ENCODE assay signal across 8 cellular contexts in genomic region chr21:8464403-8465152, GRCh38.
DNase-seq lines count a peak whose midpoint lies in the region; ATAC-seq and TF ChIP-seq lines count a peak whose summit lies in the region.
"Not testable (repeated sequence)": the region's sequence is repeated elsewhere in the genome, so short reads cannot be mapped to it uniquely, and the experiment has no call there.

No MANE protein-coding gene starts in this region.

- TF ChIP-seq CTCF in CD8-positive, alpha-beta T cell (IDR thresholded peaks at IDR 0.05); activated B cell treated with CpG ODN at 0.5 μM for 24 hours (IDR thresholded peaks at IDR 0.05); psoas muscle (IDR thresholded peaks at IDR 0.05): not testable (repeated sequence)

- CTCF ChIA-PET in CD8-positive, alpha-beta T cell (lab: Charles Lee); activated B cell treated with CpG ODN at 0.5 μM for 24 hours (lab: Charles Lee): not testable (repeated sequence)

- not testable (repeated sequence) for H3K9me3 ChIP-seq in CD8-positive, alpha-beta T cell (ENCODE audit: low read length); psoas muscle

- H3K4me3 ChIP-seq in CD8-positive, alpha-beta T cell (ENCODE audit: low read depth, low read length); psoas muscle: not testable (repeated sequence)

- not testable (repeated sequence) for H3K27ac ChIP-seq in CD8-positive, alpha-beta T cell (ENCODE audit: low read depth, low read length); psoas muscle

- H3K9me3 Mint-ChIP-seq in CD8-positive, alpha-beta T cell; activated B cell treated with CpG ODN at 0.5 μM for 24 hours: not testable (repeated sequence)

- H3K27ac Mint-ChIP-seq in CD8-positive, alpha-beta T cell; activated B cell treated with CpG ODN at 0.5 μM for 24 hours: not testable (repeated sequence)

- not testable (repeated sequence) for H3K4me1 ChIP-seq in CD8-positive, alpha-beta T cell (ENCODE audit: insufficient read depth, low read length); psoas muscle

- not testable (repeated sequence) for H3K27me3 ChIP-seq in CD8-positive, alpha-beta T cell (ENCODE audit: insufficient read depth, low read length); psoas muscle (ENCODE audit: insufficient read depth in 3 of 3, low read length in 2 of 3)

- H3K36me3 ChIP-seq in CD8-positive, alpha-beta T cell (ENCODE audit: insufficient read depth, low read length); psoas muscle (ENCODE audit: insufficient read depth in 1 of 2, low read depth in 1 of 2): not testable (repeated sequence)

- no CpG with 5 or more reads among the region's 3 CpGs for WGBS in psoas muscle, 3 donors

- H3K27me3 Mint-ChIP-seq in CD8-positive, alpha-beta T cell (ENCODE audit: low read depth); activated B cell treated with CpG ODN at 0.5 μM for 24 hours: not testable (repeated sequence)

- intact Hi-C loops in CD8-positive, alpha-beta T cell (cut with DNase I, micrococcal nuclease); activated B cell treated with CpG ODN at 0.5 μM for 24 hours (cut with micrococcal nuclease); Right ventricle myocardium superior (cut with DNase I); psoas muscle (cut with DNase I): not testable (repeated sequence)

- DNase-seq in CD8-positive, alpha-beta T cell; activated B cell treated with CpG ODN at 0.5 μM for 24 hours; Right ventricle myocardium superior; psoas muscle: not testable (repeated sequence)

- not testable (repeated sequence) for H3K4me3 Mint-ChIP-seq in CD8-positive, alpha-beta T cell; activated B cell treated with CpG ODN at 0.5 μM for 24 hours

- ATAC-seq in CD8-positive, alpha-beta T cell = peak; percentile 34
- ATAC-seq in GM19035 (IDR thresholded peaks at IDR 0.05; ENCODE audit: unreplicated experiment) (peak; percentile 81), GM21723 (IDR thresholded peaks at IDR 0.05; ENCODE audit: unreplicated experiment) (peak; percentile 77), HG02970 (IDR thresholded peaks at IDR 0.05; ENCODE audit: low FRiP score, unreplicated experiment) (peak; percentile 91), HG03378 (IDR thresholded peaks at IDR 0.05; ENCODE audit: unreplicated experiment) (peak; percentile 77), activated B cell treated with CpG ODN at 0.5 μM for 24 hours (ENCODE audit: low read depth) (peak; percentile 34), Right ventricle myocardium superior (ENCODE audit: poor library complexity) (peak; percentile 94), psoas muscle (peak; percentile 88 to 92 (median 92))

- H3K4me1 Mint-ChIP-seq in CD8-positive, alpha-beta T cell (ENCODE audit: low read depth); activated B cell treated with CpG ODN at 0.5 μM for 24 hours: not testable (repeated sequence)

- H3K36me3 Mint-ChIP-seq in CD8-positive, alpha-beta T cell; activated B cell treated with CpG ODN at 0.5 μM for 24 hours (ENCODE audit: low read depth): not testable (repeated sequence)

- POLR2A ChIA-PET in CD8-positive, alpha-beta T cell (lab: Charles Lee); activated B cell treated with CpG ODN at 0.5 μM for 24 hours (lab: Charles Lee): not testable (repeated sequence)

Comparison
In these comparisons a context has a peak if more than half of its experiments do, and no peak if none do; other contexts are left out.
1. ATAC-seq: peak in every context shown above with its lines; median percentile 94 in Right ventricle myocardium superior; 92 in psoas muscle; 91 in HG02970; 81 in GM19035; 77 in GM21723; 77 in HG03378; 34 in CD8-positive, alpha-beta T cell; 34 in activated B cell treated with CpG ODN at 0.5 μM for 24 hours.